In the genomic region with DNA sequence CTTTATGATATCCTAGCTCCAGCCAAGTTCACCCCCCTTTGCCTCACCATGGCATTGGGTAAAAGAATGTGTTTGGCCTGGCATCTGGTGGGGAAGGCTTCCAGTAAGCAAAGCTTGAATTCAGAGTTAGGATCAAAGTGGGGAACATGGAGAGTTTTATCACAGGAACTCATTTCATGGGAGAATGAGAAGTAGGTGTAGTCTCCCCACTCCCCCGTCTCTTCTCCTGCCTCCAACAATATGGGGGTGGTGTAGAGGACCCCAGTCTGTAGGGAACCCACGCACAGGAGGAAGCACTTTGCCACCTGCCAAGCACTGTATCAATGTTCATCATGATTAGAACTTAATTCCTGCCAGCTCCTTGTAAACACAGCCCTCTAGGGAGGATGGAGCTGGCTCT, we compare ENCODE assay signal across 24 cellular contexts.
DNase-seq lines count a peak whose midpoint lies in the region; ATAC-seq and TF ChIP-seq lines count a peak whose summit lies in the region.
"Had no signal": no experiment of that assay in that cellular context is flagged by ENCODE, and none has a peak within 500 bp of the region (broad histone marks: within the 10 kb centered on the region; RNA-seq: fewer than 3 reads in every experiment).

No MANE protein-coding gene starts in this region.

- 81 to 91% (median 88%) methylated on average over 2 of the region's 2 CpGs; no CpG with 5 or more reads in 1 of the 4 donors for WGBS in adrenal gland, 4 donors

- no peaks in the 10 kb centered on the region for H3K4me1 Mint-ChIP-seq in activated CD4-positive, alpha-beta memory T cell treated with anti-CD3 and anti-CD28 coated beads, Interleukin-2, amount 10 ng/mL, durations not matched to agents 7 days and 5 days
- peaks cover 9% of the 10 kb centered on the region for H3K4me1 Mint-ChIP-seq in activated CD4-positive, alpha-beta memory T cell treated with anti-CD3 and anti-CD28 coated beads for 36 hours (ENCODE audit: low read depth)

- H3K27ac ChIP-seq in HEK293 (ENCODE audit: extremely low read depth, low read depth, low read length) (no peak overlapping the region), coronary artery (no peak overlapping the region), WERI-Rb-1 (no peak overlapping the region), adrenal gland (no peak overlapping the region)
- H3K27ac ChIP-seq: HL-60 had no signal

- H3K36me3 ChIP-seq in HEK293 (ENCODE audit: control insufficient read depth in 2 of 2, insufficient read depth in 1 of 2, low read length in 2 of 2) (no peaks in the 10 kb centered on the region), WERI-Rb-1 (no peaks in the 10 kb centered on the region), adrenal gland (replicated peaks in 1 of 2) (no peaks in the 10 kb centered on the region)
- H3K36me3 ChIP-seq: BE2C had no signal

- peak overlapping the region; percentile 18 for H3K27ac Mint-ChIP-seq in activated CD4-positive, alpha-beta memory T cell treated with anti-CD3 and anti-CD28 coated beads, Interleukin-2, amount 10 ng/mL, durations not matched to agents 7 days and 5 days
- no peak overlapping the region for H3K27ac Mint-ChIP-seq in activated CD4-positive, alpha-beta memory T cell treated with anti-CD3 and anti-CD28 coated beads for 36 hours
- H3K27ac Mint-ChIP-seq: HFFc6 had no signal

- POLR2A ChIA-PET in activated CD4-positive, alpha-beta memory T cell treated with anti-CD3 and anti-CD28 coated beads, Interleukin-2, amount 10 ng/mL, durations not matched to agents 7 days and 5 days (lab: Charles Lee), result no interaction called here
- POLR2A ChIA-PET in activated CD4-positive, alpha-beta memory T cell treated with anti-CD3 and anti-CD28 coated beads for 36 hours (lab: Charles Lee), result no interaction called here
- POLR2A ChIA-PET in HEK293 (lab: Yijun Ruan, JAX), result interaction anchor here (0.7 to 1.2 kb wide), 2 partner anchors 13 to 1100 kb away, joined by 5 to 6 read pairs; no protein-coding TSS in a partner anchor

- no peaks in the 10 kb centered on the region for H3K9me3 Mint-ChIP-seq in activated CD4-positive, alpha-beta memory T cell treated with anti-CD3 and anti-CD28 coated beads, Interleukin-2, amount 10 ng/mL, durations not matched to agents 7 days and 5 days
- H3K9me3 Mint-ChIP-seq in activated CD4-positive, alpha-beta memory T cell treated with anti-CD3 and anti-CD28 coated beads for 36 hours, result no peaks in the 10 kb centered on the region
- H3K9me3 Mint-ChIP-seq: HFFc6 had no signal

- no peaks in the 10 kb centered on the region for H3K36me3 Mint-ChIP-seq in activated CD4-positive, alpha-beta memory T cell treated with anti-CD3 and anti-CD28 coated beads, Interleukin-2, amount 10 ng/mL, durations not matched to agents 7 days and 5 days (ENCODE audit: low read depth)
- H3K36me3 Mint-ChIP-seq in activated CD4-positive, alpha-beta memory T cell treated with anti-CD3 and anti-CD28 coated beads for 36 hours, result no peaks in the 10 kb centered on the region

- intact Hi-C loops in activated CD4-positive, alpha-beta memory T cell treated with anti-CD3 and anti-CD28 coated beads for 36 hours (cut with micrococcal nuclease), result no loop called here
- intact Hi-C loops in adrenal gland (cut with DNase I), result no loop called here

- H3K27me3 ChIP-seq in WERI-Rb-1 (ENCODE audit: insufficient read depth, low read depth, severe bottlenecking), result peaks cover 91% of the 10 kb centered on the region
- H3K27me3 ChIP-seq in adrenal gland, result no peaks in the 10 kb centered on the region
- H3K27me3 ChIP-seq: BE2C had no signal

- TF ChIP-seq CTCF in HEK293 (tag by site-specific recombination; IDR thresholded peaks at IDR 0.05), result no peak
- no peak for TF ChIP-seq CTCF in coronary artery (IDR thresholded peaks at IDR 0.05)
- no peak for TF ChIP-seq CTCF in WERI-Rb-1 (IDR thresholded peaks at IDR 0.05; ENCODE audit: low read depth, low read length)
- TF ChIP-seq CTCF in adrenal gland (IDR thresholded peaks at IDR 0.05), result no peak

- no peak overlapping the region for H3K4me3 Mint-ChIP-seq in activated CD4-positive, alpha-beta memory T cell treated with anti-CD3 and anti-CD28 coated beads, Interleukin-2, amount 10 ng/mL, durations not matched to agents 7 days and 5 days
- H3K4me3 Mint-ChIP-seq in activated CD4-positive, alpha-beta memory T cell treated with anti-CD3 and anti-CD28 coated beads for 36 hours, result no peak overlapping the region
- H3K4me3 Mint-ChIP-seq: HFFc6 had no signal

- TF ChIP-seq POLR2A in adrenal gland (IDR thresholded peaks at IDR 0.05), result no peak

- no peak for DNase-seq in activated CD4-positive, alpha-beta memory T cell treated with anti-CD3 and anti-CD28 coated beads, Interleukin-2, amount 10 ng/mL, durations not matched to agents 7 days and 5 days
- no peak for DNase-seq in activated CD4-positive, alpha-beta memory T cell treated with anti-CD3 and anti-CD28 coated beads for 36 hours
- DNase-seq in coronary artery (ENCODE audit: low spot score) (peak; percentile 28), WERI-Rb-1 (no peak), adrenal gland (no peak)
- DNase-seq in stimulated activated CD8-positive, alpha-beta memory T cell treated with anti-CD3 and anti-CD28 coated beads, Interleukin-4, amount 100 ng/mL, for 48 hours, result peak; percentile 8
- DNase-seq: BE2C, DND-41, H7, HFFc6, KBM-7, MM.1S, NCI-H1048, NCI-H1417 treated with DMSO at 0.1 percent for 48 hours, NCI-H187, NCI-H2107, NCI-H2227 treated with DMSO at 0.1 percent for 48 hours, NCI-H510A treated with DMSO at 0.1 percent for 48 hours, NCI-H748 treated with DMSO at 0.1 percent for 48 hours, SIG-M5 had no signal

- H3K27me3 Mint-ChIP-seq in activated CD4-positive, alpha-beta memory T cell treated with anti-CD3 and anti-CD28 coated beads, Interleukin-2, amount 10 ng/mL, durations not matched to agents 7 days and 5 days, result peaks cover 19% of the 10 kb centered on the region
- H3K27me3 Mint-ChIP-seq in activated CD4-positive, alpha-beta memory T cell treated with anti-CD3 and anti-CD28 coated beads for 36 hours, result no peaks in the 10 kb centered on the region

- peaks cover 7% of the 10 kb centered on the region; the same call in 1 of the 2 replicates for H3K4me1 ChIP-seq in HEK293 (ENCODE audit: control insufficient read depth, insufficient read depth, low read length)
- peaks cover 4 to 7% of the 10 kb centered on the region in 2 donors for H3K4me1 ChIP-seq in adrenal gland (replicated peaks in 1 of 2)
- H3K4me1 ChIP-seq: BE2C had no signal

- H3K9me3 ChIP-seq in HEK293 (ENCODE audit: control insufficient read depth, insufficient read depth, low read depth, low read length) (no peaks in the 10 kb centered on the region), WERI-Rb-1 (ENCODE audit: severe bottlenecking) (no peaks in the 10 kb centered on the region), adrenal gland (replicated peaks in 1 of 3) (no peaks in the 10 kb centered on the region)
- H3K9me3 ChIP-seq: BE2C had no signal

- CTCF ChIA-PET in activated CD4-positive, alpha-beta memory T cell treated with anti-CD3 and anti-CD28 coated beads, Interleukin-2, amount 10 ng/mL, durations not matched to agents 7 days and 5 days (lab: Charles Lee), result no interaction called here
- CTCF ChIA-PET in activated CD4-positive, alpha-beta memory T cell treated with anti-CD3 and anti-CD28 coated beads for 36 hours (lab: Charles Lee), result interaction anchor here (1.1 kb wide), 1 partner anchor 56 kb away, joined by 3 read pairs; no protein-coding TSS in a partner anchor
- CTCF ChIA-PET in HEK293 (lab: Yijun Ruan, JAX), result interaction anchor here (0.6 to 3.1 kb wide), 9 partner anchors 11 to 832 kb away, joined by 3 to 7 read pairs (median 3); no protein-coding TSS in a partner anchor

- no peak for ATAC-seq in HG03460 (IDR thresholded peaks at IDR 0.05; ENCODE audit: unreplicated experiment)
- ATAC-seq: GM12878 had no signal

- H3K4me3 ChIP-seq in HEK293 (ENCODE audit: low read depth, low read length), result no peak overlapping the region
- no peak overlapping the region for H3K4me3 ChIP-seq in coronary artery
- H3K4me3 ChIP-seq in WERI-Rb-1 (ENCODE audit: low read depth, low read length), result no peak overlapping the region
- H3K4me3 ChIP-seq in adrenal gland, result no peak overlapping the region
- H3K4me3 ChIP-seq: GM12878 had no signal

TF ChIP-seq in HEK293, 187 proteins besides CTCF, POLR2A, EP300 and RAD21 (continues in another document):
- TF ChIP-seq KLF8 (tag by site-specific recombination; IDR thresholded peaks at IDR 0.05) (no peak), EGR2 (tag by site-specific recombination; IDR thresholded peaks at IDR 0.05; ENCODE audit: low read depth) (peak; percentile 52), ZFHX2 (tag by site-specific recombination; conservative IDR thresholded peaks at IDR 0.05) (peak; percentile 68), ZNF629 (tag by site-specific recombination; IDR thresholded peaks at IDR 0.05) (no peak)
- TF ChIP-seq, protein P1, sequence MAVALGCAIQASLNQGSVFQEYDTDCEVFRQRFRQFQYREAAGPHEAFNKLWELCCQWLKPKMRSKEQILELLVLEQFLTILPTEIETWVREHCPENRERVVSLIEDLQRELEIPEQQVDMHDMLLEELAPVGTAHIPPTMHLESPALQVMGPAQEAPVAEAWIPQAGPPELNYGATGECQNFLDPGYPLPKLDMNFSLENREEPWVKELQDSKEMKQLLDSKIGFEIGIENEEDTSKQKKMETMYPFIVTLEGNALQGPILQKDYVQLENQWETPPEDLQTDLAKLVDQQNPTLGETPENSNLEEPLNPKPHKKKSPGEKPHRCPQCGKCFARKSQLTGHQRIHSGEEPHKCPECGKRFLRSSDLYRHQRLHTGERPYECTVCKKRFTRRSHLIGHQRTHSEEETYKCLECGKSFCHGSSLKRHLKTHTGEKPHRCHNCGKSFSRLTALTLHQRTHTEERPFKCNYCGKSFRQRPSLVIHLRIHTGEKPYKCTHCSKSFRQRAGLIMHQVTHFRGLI (tag by site-specific recombination; IDR thresholded peaks at IDR 0.05), result no peak
- TF ChIP-seq, protein P2, sequence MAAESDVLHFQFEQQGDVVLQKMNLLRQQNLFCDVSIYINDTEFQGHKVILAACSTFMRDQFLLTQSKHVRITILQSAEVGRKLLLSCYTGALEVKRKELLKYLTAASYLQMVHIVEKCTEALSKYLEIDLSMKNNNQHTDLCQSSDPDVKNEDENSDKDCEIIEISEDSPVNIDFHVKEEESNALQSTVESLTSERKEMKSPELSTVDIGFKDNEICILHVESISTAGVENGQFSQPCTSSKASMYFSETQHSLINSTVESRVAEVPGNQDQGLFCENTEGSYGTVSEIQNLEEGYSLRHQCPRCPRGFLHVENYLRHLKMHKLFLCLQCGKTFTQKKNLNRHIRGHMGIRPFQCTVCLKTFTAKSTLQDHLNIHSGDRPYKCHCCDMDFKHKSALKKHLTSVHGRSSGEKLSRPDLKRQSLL (tag by site-specific recombination; IDR thresholded peaks at IDR 0.05), result no peak

Comparison
In these comparisons a context has a peak if more than half of its experiments do, and no peak if none do; other contexts are left out.
1. DNase-seq: peak in coronary artery (single experiment) and stimulated activated CD8-positive, alpha-beta memory T cell treated with anti-CD3 and anti-CD28 coated beads, Interleukin-4, amount 100 ng/mL, for 48 hours (single experiment); none in activated CD4-positive, alpha-beta memory T cell treated with anti-CD3 and anti-CD28 coated beads, Interleukin-2, amount 10 ng/mL, durations not matched to agents 7 days and 5 days (single experiment), activated CD4-positive, alpha-beta memory T cell treated with anti-CD3 and anti-CD28 coated beads for 36 hours (single experiment), WERI-Rb-1 (single experiment) and adrenal gland (0 of 7).